ENCODE assay signal across 17 cellular contexts in the genomic region with DNA sequence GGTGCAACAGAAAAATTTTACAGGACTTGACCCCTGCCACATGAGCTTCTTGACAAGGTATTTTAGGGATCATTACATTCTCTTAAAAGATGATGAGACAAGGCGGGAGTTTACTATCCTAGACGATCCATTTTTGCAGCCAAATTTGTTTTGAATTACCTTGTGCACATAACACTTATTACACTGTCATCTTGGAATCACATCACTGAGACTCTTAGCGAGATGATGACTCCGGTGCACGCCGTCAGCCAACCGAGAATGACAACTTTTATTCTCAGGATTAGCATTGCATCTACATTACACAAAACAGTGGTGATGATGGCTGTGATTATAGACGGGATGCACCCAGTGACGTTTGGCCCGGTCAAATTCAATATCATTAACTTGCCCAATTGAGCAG.
"Had no signal": no experiment of that assay in that cellular context is flagged by ENCODE, and none has a peak within 500 bp of the region (broad histone marks: within the 10 kb centered on the region; RNA-seq: fewer than 3 reads in every experiment).

No MANE protein-coding gene starts in this region.

- H3K9me3 ChIP-seq: lower lobe of right lung, psoas muscle, spleen, suprapubic skin had no signal

- H3K27ac ChIP-seq: lower lobe of right lung, psoas muscle, skin epidermis, spleen, suprapubic skin had no signal

- H3K4me1 Mint-ChIP-seq: naive B cell; stimulated activated memory B cell treated with anti-CD40 and anti-IgM and Interleukin-4, amounts not matched to agents 10 μg/mL and 1 μg/mL and 100 μg/mL, for 72 hours had no signal

- H3K36me3 Mint-ChIP-seq: naive B cell; natural killer cell treated with Interleukin-12 subunit alpha and Interleukin-12 subunit beta and Interleukin-15 and Interleukin-18, amount 100 ng/mL, for 72 hours; stimulated activated memory B cell treated with anti-CD40 and anti-IgM and Interleukin-4, amounts not matched to agents 10 μg/mL and 1 μg/mL and 100 μg/mL, for 72 hours had no signal

- H3K27me3 ChIP-seq: spleen, suprapubic skin had no signal

- H3K9me3 Mint-ChIP-seq: natural killer cell treated with Interleukin-12 subunit alpha and Interleukin-12 subunit beta and Interleukin-15 and Interleukin-18, amount 100 ng/mL, for 72 hours; stimulated activated memory B cell treated with anti-CD40 and anti-IgM and Interleukin-4, amounts not matched to agents 10 μg/mL and 1 μg/mL and 100 μg/mL, for 72 hours had no signal

- H3K4me1 ChIP-seq: spleen had no signal

- DNase-seq: foreskin melanocyte; head of caudate nucleus; left ventricle myocardium superior; lower lobe of right lung; naive B cell; nucleus accumbens; psoas muscle; right cardiac atrium; spleen; stimulated activated CD4-positive, alpha-beta T cell treated with anti-CD3 and anti-CD28 coated beads, Interleukin-4, amount 100 ng/mL, for 4 hours; stimulated activated naive CD8-positive, alpha-beta T cell treated with anti-CD3 and anti-CD28 coated beads, Interleukin-15, Interleukin-2, amounts not matched to agents 100 U/mL and 50 U/mL, for 24 hours; trophoblast cell had no signal

- ATAC-seq: left ventricle myocardium superior; lower lobe of right lung; natural killer cell treated with Interleukin-12 subunit alpha and Interleukin-12 subunit beta and Interleukin-15 and Interleukin-18, amount 100 ng/mL, for 72 hours; psoas muscle; right cardiac atrium; stimulated activated memory B cell treated with anti-CD40 and anti-IgM and Interleukin-4, amounts not matched to agents 10 μg/mL and 1 μg/mL and 100 μg/mL, for 72 hours; stimulated activated naive CD8-positive, alpha-beta T cell treated with anti-CD3 and anti-CD28 coated beads, Interleukin-15, Interleukin-2, amounts not matched to agents 100 U/mL and 50 U/mL, for 24 hours had no signal

- H3K4me3 Mint-ChIP-seq: naive B cell; natural killer cell treated with Interleukin-12 subunit alpha and Interleukin-12 subunit beta and Interleukin-15 and Interleukin-18, amount 100 ng/mL, for 72 hours; stimulated activated memory B cell treated with anti-CD40 and anti-IgM and Interleukin-4, amounts not matched to agents 10 μg/mL and 1 μg/mL and 100 μg/mL, for 72 hours had no signal

- H3K36me3 ChIP-seq: lower lobe of right lung, spleen, suprapubic skin had no signal

- H3K27me3 Mint-ChIP-seq: stimulated activated memory B cell treated with anti-CD40 and anti-IgM and Interleukin-4, amounts not matched to agents 10 μg/mL and 1 μg/mL and 100 μg/mL, for 72 hours had no signal

- H3K4me3 ChIP-seq: coronary artery, lower lobe of right lung, psoas muscle, skin epidermis, spleen, suprapubic skin had no signal

- H3K27ac Mint-ChIP-seq: naive B cell; natural killer cell treated with Interleukin-12 subunit alpha and Interleukin-12 subunit beta and Interleukin-15 and Interleukin-18, amount 100 ng/mL, for 72 hours; stimulated activated memory B cell treated with anti-CD40 and anti-IgM and Interleukin-4, amounts not matched to agents 10 μg/mL and 1 μg/mL and 100 μg/mL, for 72 hours had no signal
